ENCODE assay signal across 24 cellular contexts in the genomic region with DNA sequence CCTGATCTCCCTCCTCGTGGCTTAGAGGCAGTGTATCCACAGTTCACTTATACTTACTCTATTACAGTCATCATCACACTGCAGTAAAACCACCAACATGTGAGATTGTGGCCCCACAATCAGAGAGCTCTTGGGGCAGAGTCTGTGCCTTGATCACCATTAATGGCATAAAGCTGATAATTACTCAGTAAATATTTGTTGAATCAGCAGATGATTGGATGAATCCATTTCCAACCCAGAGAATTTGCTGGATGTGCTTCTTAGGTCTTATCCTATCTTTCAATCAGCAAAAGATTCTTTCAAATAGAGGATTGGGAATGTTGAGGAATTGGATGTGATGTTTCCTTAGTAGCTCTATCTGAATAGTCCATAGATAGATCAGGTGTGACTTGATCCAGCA.
DNase-seq lines count a peak whose midpoint lies in the region; ATAC-seq, FAIRE-seq and TF ChIP-seq lines count a peak whose summit lies in the region.
"Had no signal": no experiment of that assay in that cellular context is flagged by ENCODE, and none has a peak within 500 bp of the region (broad histone marks: within the 10 kb centered on the region; RNA-seq: fewer than 3 reads in every experiment).

No MANE protein-coding gene starts in this region.

- H3K27me3 ChIP-seq in IMR-90 (ENCODE audit: control insufficient read depth, insufficient read depth, low read length) (no peaks in the 10 kb centered on the region; the same call in 1 of the 2 replicates), K562 (ENCODE audit: control insufficient read depth in 2 of 2, insufficient read depth in 2 of 2, low read length in 2 of 2) (no peaks in the 10 kb centered on the region), WERI-Rb-1 (ENCODE audit: insufficient read depth, low read depth, severe bottlenecking) (no peaks in the 10 kb centered on the region)
- H3K27me3 ChIP-seq: BLaER1 treated with 17β-estradiol and CSF1 and Interleukin-3, amounts not matched to agents 10 nM and 100 nM had no signal

- DNase-seq in NCI-H748 (lab: John Stamatoyannopoulos, UW; ENCODE audit: unreplicated experiment) (peak; percentile 40), NCI-H748 treated with DMSO at 0.1 percent for 48 hours (lab: John Stamatoyannopoulos, UW) (no peak), A549 (ENCODE audit: low read depth in 1 of 2, low spot score in 1 of 2) (no peak), IMR-90 (no peak), K562 (ENCODE audit: extremely low read depth in 1 of 4, low spot score in 3 of 4) (no peak), WERI-Rb-1 (no peak)
- DNase-seq: 8988T; AML-193; Caco-2; Calu3; CD4-positive, alpha-beta T cell; CD8-positive, alpha-beta T cell; DMS79 treated with DMSO at 0.1 percent for 48 hours; GF-D8 had no signal

- H3K79me2 ChIP-seq in K562 (ENCODE audit: control insufficient read depth, insufficient read depth, low read length) = no peaks in the 10 kb centered on the region

- intact Hi-C loops in IMR-90 (cut with micrococcal nuclease) (no loop called here), K562 (cut with micrococcal nuclease) (no loop called here)

- H3K36me3 ChIP-seq in IMR-90 (ENCODE audit: control insufficient read depth, insufficient read depth, low read length) = no peaks in the 10 kb centered on the region
- no peaks in the 10 kb centered on the region for H3K36me3 ChIP-seq in K562 (ENCODE audit: control insufficient read depth, insufficient read depth, low read length)
- no peaks in the 10 kb centered on the region for H3K36me3 ChIP-seq in WERI-Rb-1
- H3K36me3 ChIP-seq: BLaER1 treated with 17β-estradiol and CSF1 and Interleukin-3, amounts not matched to agents 10 nM and 100 nM had no signal

- no peak overlapping the region for H3K4me3 ChIP-seq in A549
- no peak overlapping the region for H3K4me3 ChIP-seq in IMR-90 (ENCODE audit: insufficient read depth, low read depth, low read length)
- H3K4me3 ChIP-seq in K562 = no peak overlapping the region
- H3K4me3 ChIP-seq in WERI-Rb-1 (ENCODE audit: low read depth, low read length) = no peak overlapping the region
- H3K4me3 ChIP-seq: BLaER1 treated with 17β-estradiol and CSF1 and Interleukin-3, amounts not matched to agents 10 nM and 100 nM had no signal

- H4K5ac ChIP-seq in IMR-90 (ENCODE audit: low read depth, low read length) = no peak overlapping the region

- H4K20me1 ChIP-seq in IMR-90 (ENCODE audit: insufficient read depth, low read length) (no peaks in the 10 kb centered on the region; the same call in 1 of the 2 replicates), K562 (replicated peaks; ENCODE audit: control insufficient read depth, insufficient read depth, low read length) (no peaks in the 10 kb centered on the region)
- H4K20me1 ChIP-seq: BLaER1 treated with 17β-estradiol and CSF1 and Interleukin-3, amounts not matched to agents 10 nM and 100 nM had no signal

- no peak overlapping the region for H2AFZ ChIP-seq in IMR-90 (replicated peaks; ENCODE audit: low read length, poor library complexity)
- no peak overlapping the region for H2AFZ ChIP-seq in K562 (ENCODE audit: low read depth, low read length)

- H4K8ac ChIP-seq in IMR-90 (ENCODE audit: low read depth in 2 of 2, low read length in 2 of 2) = no peak overlapping the region

- H3K4me2 ChIP-seq in A549 (no peak overlapping the region), IMR-90 (ENCODE audit: low read depth, low read length) (no peak overlapping the region), K562 (ENCODE audit: insufficient read depth, low read length) (no peak overlapping the region)
- H3K4me2 ChIP-seq: BLaER1 treated with 17β-estradiol and CSF1 and Interleukin-3, amounts not matched to agents 10 nM and 100 nM had no signal

- TF ChIP-seq EP300 in A549 (IDR thresholded peaks at IDR 0.05) = no peak
- TF ChIP-seq EP300 in K562 (IDR thresholded peaks at IDR 0.05; ENCODE audit: low read length) = no peak

- TF ChIP-seq POLR2A in A549 (IDR thresholded peaks at IDR 0.05; ENCODE audit: low read length) = no peak
- no peak for TF ChIP-seq POLR2A in IMR-90 (IDR thresholded peaks at IDR 0.05; ENCODE audit: low read depth, low read length)
- TF ChIP-seq POLR2A in K562 (conservative IDR thresholded peaks at IDR 0.05) = no peak

- FAIRE-seq in A549 (lab: Jason Lieb, UNC) (no peak), K562 (lab: Jason Lieb, UNC) (no peak)
- FAIRE-seq: A204.1, D721Med, G401.6, GM12891, GM18507, GM19239 had no signal

- POLR2A ChIA-PET in A549 (lab: Yijun Ruan, JAX) (no interaction called here), IMR-90 (lab: Charles Lee; ENCODE audit: unreplicated experiment) (no interaction called here), K562 (lab: Yijun Ruan, JAX) (interaction anchor here (2.0 kb wide), 1 partner anchor 8 kb away, joined by 7 read pairs; no protein-coding TSS in a partner anchor)

- no peak overlapping the region for H2BK15ac ChIP-seq in IMR-90 (ENCODE audit: low read depth, low read length)

- BruUV-seq in IMR-90 (replicated peaks; lab: Mats Ljungman, UMichigan) (no TSS peak), K562 (replicated peaks; lab: Mats Ljungman, UMichigan) (no TSS peak)

- H3K4me1 ChIP-seq in A549 (peaks cover 16% of the 10 kb centered on the region), IMR-90 (ENCODE audit: control insufficient read depth, insufficient read depth, low read length) (peaks cover 18% of the 10 kb centered on the region), K562 (replicated peaks in 1 of 2; ENCODE audit: control insufficient read depth in 2 of 2, insufficient read depth in 2 of 2, low read length in 2 of 2) (peaks cover 7 to 22% of the 10 kb centered on the region in 2 experiments; a peak in 4 of 5 replicates)

- H2BK5ac ChIP-seq in IMR-90 (ENCODE audit: low read depth, low read length, poor library complexity, severe bottlenecking) = no peak overlapping the region

- TF ChIP-seq RAD21 in A549 (conservative IDR thresholded peaks at IDR 0.05 in 1 of 2, IDR thresholded peaks at IDR 0.05 in 1 of 2) = no peak
- TF ChIP-seq RAD21 in IMR-90 (IDR thresholded peaks at IDR 0.05; ENCODE audit: low read length) = no peak
- no peak for TF ChIP-seq RAD21 in K562 (CRISPR knock-in tag; conservative IDR thresholded peaks at IDR 0.05 in 1 of 2, IDR thresholded peaks at IDR 0.05 in 1 of 2)

- no peak overlapping the region for H4K91ac ChIP-seq in IMR-90 (ENCODE audit: insufficient read depth, low read depth, low read length)

- H3K23ac ChIP-seq in IMR-90 (ENCODE audit: low read depth, low read length) = no peak overlapping the region

- H3K27ac ChIP-seq in A549 = no peak overlapping the region
- H3K27ac ChIP-seq in IMR-90 (ENCODE audit: insufficient read depth, low read length) = no peak overlapping the region
- no peak overlapping the region for H3K27ac ChIP-seq in K562 (ENCODE audit: extremely low read depth, low read depth, low read length)
- H3K27ac ChIP-seq in WERI-Rb-1 = no peak overlapping the region
- H3K27ac ChIP-seq: BLaER1 treated with 17β-estradiol and CSF1 and Interleukin-3, amounts not matched to agents 10 nM and 100 nM; C4-2B had no signal

- H3K18ac ChIP-seq in IMR-90 (ENCODE audit: low read depth, low read length) = no peak overlapping the region

- H3K9ac ChIP-seq in IMR-90 (ENCODE audit: low read depth, low read length) (no peak overlapping the region), K562 (ENCODE audit: insufficient read depth in 1 of 2, low read depth in 2 of 2, low read length in 2 of 2) (no peak overlapping the region)
- H3K9ac ChIP-seq: BLaER1 treated with 17β-estradiol and CSF1 and Interleukin-3, amounts not matched to agents 10 nM and 100 nM had no signal

- no peak overlapping the region for H2AK5ac ChIP-seq in IMR-90 (ENCODE audit: low read depth, low read length)

- H3K4ac ChIP-seq in IMR-90 (ENCODE audit: low read depth, low read length) = no peak overlapping the region

- H2BK20ac ChIP-seq in IMR-90 (ENCODE audit: low read depth, low read length) = no peak overlapping the region

- no peak overlapping the region for H3K14ac ChIP-seq in IMR-90 (replicated peaks; ENCODE audit: low read depth, low read length)

- no peaks in the 10 kb centered on the region for H3K9me3 ChIP-seq in A549
- no peaks in the 10 kb centered on the region for H3K9me3 ChIP-seq in IMR-90 (ENCODE audit: control insufficient read depth, insufficient read depth, low read length)
- H3K9me3 ChIP-seq in K562 (replicated peaks; ENCODE audit: control insufficient read depth, insufficient read depth, low read depth, low read length) = no peaks in the 10 kb centered on the region
- H3K9me3 ChIP-seq in WERI-Rb-1 (ENCODE audit: severe bottlenecking) = no peaks in the 10 kb centered on the region
- H3K9me3 ChIP-seq: BLaER1 treated with 17β-estradiol and CSF1 and Interleukin-3, amounts not matched to agents 10 nM and 100 nM; Caco-2 had no signal

- H3K9me1 ChIP-seq in IMR-90 (ENCODE audit: insufficient read depth, low read length) (peaks cover 7% of the 10 kb centered on the region; the same call in 1 of the 2 replicates), K562 (ENCODE audit: control insufficient read depth, insufficient read depth, low read length) (no peaks in the 10 kb centered on the region)

- dilution Hi-C loops in IMR-90 (cut with HindIII; ENCODE audit: low sequenced_read_pairs, unreplicated experiment) = no loop called here

- 50% methylated on average over 1 of the region's 1 CpG for WGBS in A549 (ENCODE audit: missing lambda C conversion rate)
- no CpG with 5 or more reads among the region's 1 CpG for WGBS in IMR-90 (ENCODE audit: extremely low coverage in 2 of 2, insufficient read length in 1 of 2), 2 experiments
- 19% methylated on average over 1 of the region's 1 CpG for WGBS in K562 (ENCODE audit: insufficient coverage, low coverage, missing lambda C conversion rate)

- TF ChIP-seq CTCF in A549 (IDR thresholded peaks at IDR 0.05) (no peak), IMR-90 (conservative IDR thresholded peaks at IDR 0.05; ENCODE audit: low read depth, low read length) (no peak), K562 (IDR thresholded peaks at IDR 0.05 in 2 of 3, conservative IDR thresholded peaks at IDR 0.05 in 1 of 3; ENCODE audit: insufficient read depth in 2 of 3, low read depth in 1 of 3, low read length in 3 of 3) (no peak), WERI-Rb-1 (IDR thresholded peaks at IDR 0.05; ENCODE audit: low read depth, low read length) (no peak)

- ATAC-seq in A549 (no peak), IMR-90 (ENCODE audit: low read depth) (no peak), K562 (no peak), HG03135 (IDR thresholded peaks at IDR 0.05; ENCODE audit: unreplicated experiment) (no peak), GM18870 (IDR thresholded peaks at IDR 0.05; ENCODE audit: unreplicated experiment) (no peak)
- ATAC-seq: CD8-positive, alpha-beta T cell had no signal

- no peak overlapping the region for H2AK9ac ChIP-seq in IMR-90 (replicated peaks; ENCODE audit: low read depth, low read length, poor library complexity)

- H3K79me1 ChIP-seq in IMR-90 (ENCODE audit: low read depth in 1 of 2, low read length in 2 of 2) = no peaks in the 10 kb centered on the region

- CTCF ChIA-PET in A549 (lab: Yijun Ruan, JAX) (no interaction called here), IMR-90 (lab: Yijun Ruan, JAX) (no interaction called here), K562 (lab: Yijun Ruan, JAX; ENCODE audit: low intra/inter-chr PET ratio) (no interaction called here)

- no peak overlapping the region for H3K56ac ChIP-seq in IMR-90 (ENCODE audit: extremely low read depth, insufficient read depth, low read length)

- in situ Hi-C loops in IMR-90 (cut with MboI; ENCODE audit: low sequenced_read_pairs) (no loop called here), K562 (cut with MboI) (no loop called here)

- H2BK120ac ChIP-seq in IMR-90 (ENCODE audit: low read depth, low read length) = no peak overlapping the region

TF ChIP-seq in K562, 482 proteins besides CTCF, POLR2A, EP300 and RAD21 (continues in another document):
- peak; percentile 72 for TF ChIP-seq ZNF316 (IDR thresholded peaks at IDR 0.05)
